ENCODE assay signal across 19 cellular contexts in the genomic region with DNA sequence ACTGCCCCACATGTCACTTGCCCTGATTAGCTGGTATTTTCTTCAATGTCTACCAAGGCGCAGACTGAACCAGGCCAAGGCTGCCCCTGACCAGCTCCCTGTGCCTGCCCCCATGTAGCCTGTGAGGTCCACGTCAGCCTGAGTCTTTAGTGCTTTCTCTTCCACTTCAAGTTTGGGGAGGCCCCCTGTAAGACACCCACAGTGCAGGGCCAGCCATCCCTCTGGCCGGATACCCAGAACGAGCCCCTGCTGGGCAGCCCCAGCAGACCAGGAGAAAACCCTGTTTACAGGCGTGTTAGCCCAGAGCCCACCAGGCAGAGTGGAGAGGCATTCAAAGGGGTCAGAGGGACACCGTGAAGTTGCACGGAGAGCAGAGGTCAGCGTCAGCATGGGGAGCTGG.
DNase-seq lines count a peak whose midpoint lies in the region; ATAC-seq and TF ChIP-seq lines count a peak whose summit lies in the region.
"Had no signal": no experiment of that assay in that cellular context is flagged by ENCODE, and none has a peak within 500 bp of the region (broad histone marks: within the 10 kb centered on the region; RNA-seq: fewer than 3 reads in every experiment).

No MANE protein-coding gene starts in this region.

- H3K4me3 Mint-ChIP-seq in CD14-positive monocyte = no peak overlapping the region
- H3K4me3 Mint-ChIP-seq: B cell; CD4-positive, alpha-beta T cell; CD8-positive, alpha-beta memory T cell had no signal

- H3K27me3 Mint-ChIP-seq in CD14-positive monocyte (ENCODE audit: low read depth in 3 of 3) = peaks cover 2 to 4% (median 3%) of the 10 kb centered on the region in 3 donors

- DNase-seq in activated effector memory CD4-positive, alpha-beta T cell treated with anti-CD3 and anti-CD28 coated beads, Interleukin-2, amount 50 U/mL, for 16 hours = peak; percentile 28
- no peak for DNase-seq in activated effector memory CD4-positive, alpha-beta T cell treated with Interleukin-2 at 50 U/mL for 16 hours
- DNase-seq in CD14-positive monocyte (ENCODE audit: low spot score) (peak; percentile 38), iPS-NIHi7 (ENCODE audit: extremely low spot score) (peak; percentile 9), posterior vena cava (ENCODE audit: low spot score) (peak; percentile 35), left ventricle myocardium inferior (no peak)
- DNase-seq: CD4-positive, alpha-beta T cell; CD8-positive, alpha-beta memory T cell; DMS153; DND-41; GOT3; H7; HCEC 1CT had no signal

- peak overlapping the region in 1 of 7 donors; percentile 43 for H3K27ac Mint-ChIP-seq in CD14-positive monocyte
- H3K27ac Mint-ChIP-seq: B cell; CD4-positive, alpha-beta T cell had no signal

- no peak overlapping the region for H3K27ac ChIP-seq in left ventricle myocardium inferior (replicated peaks)
- H3K27ac ChIP-seq: 22Rv1, BLaER1, C4-2B had no signal

- ATAC-seq in HG03045 (IDR thresholded peaks at IDR 0.05; ENCODE audit: unreplicated experiment) = no peak
- ATAC-seq in HG03469 (IDR thresholded peaks at IDR 0.05; ENCODE audit: unreplicated experiment) = no peak

- TF ChIP-seq CTCF in CD14-positive monocyte (IDR thresholded peaks at IDR 0.05) (no peak), left ventricle myocardium inferior (IDR thresholded peaks at IDR 0.05; ENCODE audit: borderline replicate concordance) (no peak)

- H3K36me3 Mint-ChIP-seq in CD14-positive monocyte = no peaks in the 10 kb centered on the region

- intact Hi-C loops in CD14-positive monocyte (cut with micrococcal nuclease) (no loop called here), posterior vena cava (cut with DNase I) (no loop called here), left ventricle myocardium inferior (cut with micrococcal nuclease) (no loop called here)

- no peak overlapping the region for H3K4me3 ChIP-seq in left ventricle myocardium inferior
- H3K4me3 ChIP-seq: BLaER1 had no signal

- peaks cover 0 to 3% (median 0%) of the 10 kb centered on the region in 7 donors for H3K9me3 Mint-ChIP-seq in CD14-positive monocyte
- H3K9me3 Mint-ChIP-seq: CD4-positive, alpha-beta T cell; CD8-positive, alpha-beta memory T cell had no signal

- H3K4me1 Mint-ChIP-seq in CD14-positive monocyte = peaks cover 60% of the 10 kb centered on the region
- H3K4me1 Mint-ChIP-seq: B cell; CD8-positive, alpha-beta memory T cell had no signal

- peaks cover 6% of the 10 kb centered on the region for H3K4me1 ChIP-seq in left ventricle myocardium inferior

- H3K9me3 ChIP-seq in left ventricle myocardium inferior (replicated peaks) = no peaks in the 10 kb centered on the region
- H3K9me3 ChIP-seq: BLaER1 had no signal

- H3K36me3 ChIP-seq in left ventricle myocardium inferior = no peaks in the 10 kb centered on the region
- H3K36me3 ChIP-seq: BLaER1 had no signal

- H3K27me3 ChIP-seq in left ventricle myocardium inferior (ENCODE audit: low read depth) = no peaks in the 10 kb centered on the region
- H3K27me3 ChIP-seq: BLaER1 had no signal

Comparison
In these comparisons a context has a peak if more than half of its experiments do, and no peak if none do; other contexts are left out.
1. DNase-seq: peak in activated effector memory CD4-positive, alpha-beta T cell treated with anti-CD3 and anti-CD28 coated beads, Interleukin-2, amount 50 U/mL, for 16 hours (single experiment), CD14-positive monocyte (single experiment), iPS-NIHi7 (single experiment) and posterior vena cava (single experiment); none in activated effector memory CD4-positive, alpha-beta T cell treated with Interleukin-2 at 50 U/mL for 16 hours (single experiment) and left ventricle myocardium inferior (single experiment).